In genomic region chr14:77485901-77486678, GRCh38 we compare ENCODE assay signal across 1 cellular context.
A peak's percentile ranks its signal among the peaks of the same experiment; 100 is the strongest.
TF ChIP-seq lines count a peak whose summit lies in the region.

No MANE protein-coding gene starts in this region.

TF ChIP-seq in IMR-90, 13 proteins besides CTCF, POLR2A, EP300 and RAD21 (continued from another document):
- TF ChIP-seq ELK1 (IDR thresholded peaks at IDR 0.05; ENCODE audit: borderline replicate concordance, low read depth, low read length) = no peak
- TF ChIP-seq SMC3 (IDR thresholded peaks at IDR 0.05; ENCODE audit: low read depth, low read length) = no peak
- no peak for TF ChIP-seq CHD1 (IDR thresholded peaks at IDR 0.05; ENCODE audit: low read depth, low read length)
- peak; percentile 53 for TF ChIP-seq FOS (IDR thresholded peaks at IDR 0.05; ENCODE audit: low read depth, low read length)
